22 cellular contexts compared by ENCODE assay signal in the genomic region with DNA sequence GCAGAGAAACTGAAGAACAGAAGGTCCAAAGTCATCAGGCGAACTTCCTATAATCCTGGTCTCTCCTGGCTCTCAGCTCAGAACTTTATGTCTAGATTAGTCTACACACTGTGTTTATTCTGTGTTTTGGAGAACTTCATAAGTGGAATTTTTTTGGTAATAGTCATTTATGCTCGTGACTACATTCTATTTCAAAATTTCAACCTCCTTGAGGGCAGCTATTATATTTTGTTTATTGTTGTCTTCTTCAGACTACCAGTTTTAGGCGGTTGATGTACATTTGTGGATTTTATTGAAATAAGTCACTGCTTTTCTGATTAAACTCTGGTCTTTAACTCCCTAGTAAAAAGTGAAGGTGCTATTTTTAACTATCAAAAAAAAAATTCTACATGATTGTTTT.
"Had no signal": no experiment of that assay in that cellular context is flagged by ENCODE, and none has a peak within 500 bp of the region (broad histone marks: within the 10 kb centered on the region; RNA-seq: fewer than 3 reads in every experiment).

No MANE protein-coding gene starts in this region.

- H3K9me3 Mint-ChIP-seq: activated naive CD8-positive, alpha-beta T cell treated with anti-CD3 and anti-CD28 coated beads, Interleukin-2, amount 10 ng/mL, durations not matched to agents 7 days and 5 days; T-helper 1 cell treated with Interleukin-12 subunit alpha and Interleukin-12 subunit beta and Interleukin-4 antibody, amounts not matched to agents 30 μg/mL and 1 μg/mL, for 36 hours had no signal

- H3K4me3 Mint-ChIP-seq: activated CD8-positive, alpha-beta T cell treated with anti-CD3 and anti-CD28 coated beads, Interleukin-2, amount 10 ng/mL, durations not matched to agents 7 days and 5 days; activated naive CD8-positive, alpha-beta T cell treated with anti-CD3 and anti-CD28 coated beads, Interleukin-2, amount 10 ng/mL, durations not matched to agents 7 days and 5 days; T-helper 1 cell treated with Interleukin-12 subunit alpha and Interleukin-12 subunit beta and Interleukin-4 antibody, amounts not matched to agents 30 μg/mL and 1 μg/mL, for 36 hours had no signal

- H3K27me3 ChIP-seq: body of pancreas had no signal

- H3K27ac ChIP-seq: body of pancreas had no signal

- DNase-seq: activated CD4-positive, alpha-beta T cell treated with anti-CD3 and anti-CD28 coated beads for 48 hours; activated CD4-positive, alpha-beta T cell treated with anti-CD3 and anti-CD28 coated beads, Interleukin-2, amount 50 U/mL, for 4 hours; activated CD4-positive, CD25-positive, alpha-beta regulatory T cell treated with anti-CD3 and anti-CD28 coated beads, Interleukin-2, amount 50 U/mL, for 72 hours; activated CD8-positive, alpha-beta memory T cell treated with anti-CD3 and anti-CD28 coated beads, Interleukin-2, amount 50 U/mL, for 48 hours; activated CD8-positive, alpha-beta T cell treated with anti-CD3 and anti-CD28 coated beads, Interleukin-2, amount 10 ng/mL, durations not matched to agents 7 days and 5 days; activated naive CD4-positive, alpha-beta T cell treated with anti-CD3 and anti-CD28 coated beads, Interleukin-2, amount 50 U/mL, for 16 hours; activated naive CD8-positive, alpha-beta T cell treated with anti-CD3 and anti-CD28 coated beads, Interleukin-2, amount 10 ng/mL, durations not matched to agents 7 days and 5 days; activated T-cell treated with anti-CD3 and anti-CD28 coated beads, Interleukin-2, amount 50 U/mL, for 1 hour; aorta; body of pancreas; central memory CD4-positive, alpha-beta T cell; MM.1S; NCI-H1105; NCI-H1436; NCI-H1694 treated with DMSO at 0.1 percent for 48 hours; NCI-H2081; NCI-H510A treated with DMSO at 0.1 percent for 48 hours; PC-3; SHP77 had no signal

- H3K27ac Mint-ChIP-seq: activated CD8-positive, alpha-beta T cell treated with anti-CD3 and anti-CD28 coated beads, Interleukin-2, amount 10 ng/mL, durations not matched to agents 7 days and 5 days; activated naive CD8-positive, alpha-beta T cell treated with anti-CD3 and anti-CD28 coated beads, Interleukin-2, amount 10 ng/mL, durations not matched to agents 7 days and 5 days; T-helper 1 cell treated with Interleukin-12 subunit alpha and Interleukin-12 subunit beta and Interleukin-4 antibody, amounts not matched to agents 30 μg/mL and 1 μg/mL, for 36 hours had no signal

- H3K9me3 ChIP-seq: body of pancreas had no signal

- H3K4me3 ChIP-seq: body of pancreas had no signal

- FAIRE-seq: bronchial epithelial cell, RCC 7860 had no signal

- H3K27me3 Mint-ChIP-seq: activated naive CD8-positive, alpha-beta T cell treated with anti-CD3 and anti-CD28 coated beads, Interleukin-2, amount 10 ng/mL, durations not matched to agents 7 days and 5 days had no signal

- H3K36me3 Mint-ChIP-seq: activated naive CD8-positive, alpha-beta T cell treated with anti-CD3 and anti-CD28 coated beads, Interleukin-2, amount 10 ng/mL, durations not matched to agents 7 days and 5 days had no signal

- H3K4me1 Mint-ChIP-seq: activated naive CD8-positive, alpha-beta T cell treated with anti-CD3 and anti-CD28 coated beads, Interleukin-2, amount 10 ng/mL, durations not matched to agents 7 days and 5 days had no signal

- H3K4me1 ChIP-seq: body of pancreas had no signal
